ENCODE assay signal across 1 cellular context in genomic region chr22:44328326-44328725, GRCh38.
TF ChIP-seq lines count a peak whose summit lies in the region.

No MANE protein-coding gene starts in this region.

TF ChIP-seq in IMR-90, 13 proteins besides CTCF, POLR2A, EP300 and RAD21 (continued from another document):
- TF ChIP-seq ELK1 (IDR thresholded peaks at IDR 0.05; ENCODE audit: borderline replicate concordance, low read depth, low read length) (no peak), NFE2L2 (IDR thresholded peaks at IDR 0.05; ENCODE audit: low read depth, low read length) (no peak), MXI1 (IDR thresholded peaks at IDR 0.05; ENCODE audit: borderline replicate concordance, low read depth, low read length) (no peak), CHD1 (IDR thresholded peaks at IDR 0.05; ENCODE audit: low read depth, low read length) (no peak), CEBPB (IDR thresholded peaks at IDR 0.05; ENCODE audit: low read depth, low read length) (no peak), RCOR1 (IDR thresholded peaks at IDR 0.05; ENCODE audit: insufficient replicate concordance, low read length) (no peak), RFX5 (IDR thresholded peaks at IDR 0.05; ENCODE audit: low read depth, low read length) (no peak), MAZ (IDR thresholded peaks at IDR 0.05; ENCODE audit: borderline replicate concordance, low read depth, low read length) (no peak), SMC3 (IDR thresholded peaks at IDR 0.05; ENCODE audit: low read depth, low read length) (no peak)
